ENCODE assay signal across 18 cellular contexts in the genomic region with DNA sequence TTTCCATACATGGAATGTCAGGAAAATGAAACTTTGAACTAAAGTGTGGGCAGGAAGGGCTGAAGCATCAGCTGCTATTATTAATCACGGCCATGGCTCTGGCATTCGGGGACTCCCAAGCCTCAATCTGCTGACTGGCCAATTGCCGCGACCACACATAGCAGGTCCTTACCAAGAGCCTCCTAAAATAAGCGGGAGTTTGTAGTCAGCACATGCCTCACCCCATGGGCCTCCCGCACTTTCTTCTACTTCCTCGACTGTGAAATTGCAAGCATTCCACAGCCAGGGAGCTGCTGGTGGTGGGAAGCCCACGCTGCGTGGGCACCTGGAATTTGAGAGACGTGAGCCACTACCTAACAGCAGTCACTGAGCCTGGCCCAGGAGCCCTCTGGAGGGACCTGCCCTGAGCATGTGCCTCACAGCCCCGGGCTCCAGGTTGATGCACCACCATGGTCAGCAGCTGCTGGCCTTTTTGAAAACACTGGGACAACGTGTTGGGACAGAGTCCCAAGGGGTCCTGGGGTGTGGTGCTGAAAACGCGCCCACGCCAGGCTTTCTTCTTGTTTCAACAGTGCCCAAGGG.
DNase-seq lines count a peak whose midpoint lies in the region; ATAC-seq, FAIRE-seq and TF ChIP-seq lines count a peak whose summit lies in the region.
"Had no signal": no experiment of that assay in that cellular context is flagged by ENCODE, and none has a peak within 500 bp of the region (broad histone marks: within the 10 kb centered on the region; RNA-seq: fewer than 3 reads in every experiment).

No MANE protein-coding gene starts in this region.

- FAIRE-seq in HepG2 (lab: Jason Lieb, UNC): no peak

- no peak for DNase-seq in HepG2 (ENCODE audit: low spot score)
- no peak for DNase-seq in right lobe of liver
- DNase-seq in epithelial cell of proximal tubule (ENCODE audit: low read depth): peak; percentile 68
- DNase-seq in activated CD4-positive, alpha-beta T cell treated with anti-CD3 and anti-CD28 coated beads, Interleukin-2, amount 10 ng/mL, durations not matched to agents 7 days and 5 days: no peak
- no peak for DNase-seq in NCI-H526 treated with DMSO at 0.1 percent for 48 hours (lab: John Stamatoyannopoulos, UW)
- no peak for DNase-seq in CD4-positive, alpha-beta memory T cell
- no peak for DNase-seq in retina
- DNase-seq: activated CD4-positive, alpha-beta T cell treated with anti-CD3 and anti-CD28 coated beads, Interleukin-2, amount 50 U/mL, for 48 hours; activated naive CD8-positive, alpha-beta T cell treated with anti-CD3 and anti-CD28 coated beads, Interleukin-2, amount 10 ng/mL, durations not matched to agents 7 days and 5 days; activated T-cell treated with anti-CD3 and anti-CD28 coated beads, Interleukin-2, amount 50 U/mL, for 1 hour; effector memory CD4-positive, alpha-beta T cell; left cardiac atrium; stimulated activated naive CD4-positive, alpha-beta T cell treated with Interleukin-2 at 50 U/mL for 16 hours; SW 1271; upper lobe of right lung had no signal

- H4K20me1 ChIP-seq in HepG2 (ENCODE audit: insufficient read depth, low read length): peaks cover 67% of the 10 kb centered on the region

- no peak overlapping the region for H3K9ac ChIP-seq in HepG2 (ENCODE audit: insufficient read depth, low read depth, low read length)

- TF ChIP-seq EP300 in HepG2 (IDR thresholded peaks at IDR 0.05; ENCODE audit: low read depth in 2 of 2, low read length in 2 of 2): no peak
- no peak for TF ChIP-seq EP300 in HepG2 (CRISPR knock-in tag; IDR thresholded peaks at IDR 0.05; ENCODE audit: borderline replicate concordance)

- ATAC-seq in HepG2 (no peak), right lobe of liver (no peak)
- ATAC-seq: HCT116, upper lobe of right lung had no signal

- POLR2A ChIA-PET in HepG2 (lab: Yijun Ruan, JAX): no interaction called here
- POLR2A ChIA-PET in activated CD4-positive, alpha-beta T cell treated with anti-CD3 and anti-CD28 coated beads, Interleukin-2, amount 10 ng/mL, durations not matched to agents 7 days and 5 days (lab: Charles Lee): no interaction called here
- POLR2A ChIA-PET in CD4-positive, alpha-beta memory T cell (lab: Charles Lee; ENCODE audit: partially characterized antibody): no interaction called here

- H3K4me1 ChIP-seq in HepG2 (ENCODE audit: insufficient read depth, low read length): no peaks in the 10 kb centered on the region
- H3K4me1 ChIP-seq in right lobe of liver: peaks cover 0 to 28% (median 4%) of the 10 kb centered on the region in 4 donors
- H3K4me1 ChIP-seq in CD4-positive, alpha-beta memory T cell (ENCODE audit: insufficient read depth, low read length): no peaks in the 10 kb centered on the region

- peaks cover 4% of the 10 kb centered on the region for H3K79me2 ChIP-seq in HepG2 (ENCODE audit: insufficient read depth, low read length)

- no peak for TF ChIP-seq CTCF in HepG2 (CRISPR knock-in tag; IDR thresholded peaks at IDR 0.05)
- no peak for TF ChIP-seq CTCF in right lobe of liver (IDR thresholded peaks at IDR 0.05)
- TF ChIP-seq CTCF in epithelial cell of proximal tubule (conservative IDR thresholded peaks at IDR 0.05; ENCODE audit: low read depth, low read length): no peak
- TF ChIP-seq CTCF in nephron (IDR thresholded peaks at IDR 0.05; ENCODE audit: unreplicated experiment in 3 of 3): no peak

- H3K27me3 Mint-ChIP-seq in nephron (ENCODE audit: low read depth): peaks cover 6% of the 10 kb centered on the region
- H3K27me3 Mint-ChIP-seq in activated CD4-positive, alpha-beta T cell treated with anti-CD3 and anti-CD28 coated beads, Interleukin-2, amount 10 ng/mL, durations not matched to agents 7 days and 5 days: no peaks in the 10 kb centered on the region
- no peaks in the 10 kb centered on the region for H3K27me3 Mint-ChIP-seq in CD4-positive, alpha-beta memory T cell
- H3K27me3 Mint-ChIP-seq: activated naive CD8-positive, alpha-beta T cell treated with anti-CD3 and anti-CD28 coated beads, Interleukin-2, amount 10 ng/mL, durations not matched to agents 7 days and 5 days had no signal

- peaks cover 52% of the 10 kb centered on the region for H3K4me1 Mint-ChIP-seq in nephron
- no peaks in the 10 kb centered on the region for H3K4me1 Mint-ChIP-seq in activated CD4-positive, alpha-beta T cell treated with anti-CD3 and anti-CD28 coated beads, Interleukin-2, amount 10 ng/mL, durations not matched to agents 7 days and 5 days
- no peaks in the 10 kb centered on the region for H3K4me1 Mint-ChIP-seq in CD4-positive, alpha-beta memory T cell
- H3K4me1 Mint-ChIP-seq: activated naive CD8-positive, alpha-beta T cell treated with anti-CD3 and anti-CD28 coated beads, Interleukin-2, amount 10 ng/mL, durations not matched to agents 7 days and 5 days had no signal

- H3K36me3 Mint-ChIP-seq in nephron (ENCODE audit: low read depth): peaks cover 38% of the 10 kb centered on the region
- no peaks in the 10 kb centered on the region for H3K36me3 Mint-ChIP-seq in activated CD4-positive, alpha-beta T cell treated with anti-CD3 and anti-CD28 coated beads, Interleukin-2, amount 10 ng/mL, durations not matched to agents 7 days and 5 days (ENCODE audit: low read depth)
- H3K36me3 Mint-ChIP-seq in CD4-positive, alpha-beta memory T cell: no peaks in the 10 kb centered on the region
- H3K36me3 Mint-ChIP-seq: activated naive CD8-positive, alpha-beta T cell treated with anti-CD3 and anti-CD28 coated beads, Interleukin-2, amount 10 ng/mL, durations not matched to agents 7 days and 5 days had no signal

- TF ChIP-seq POLR2A in HepG2 (IDR thresholded peaks at IDR 0.05; ENCODE audit: insufficient read depth in 1 of 2, low read depth in 2 of 2, low read length in 2 of 2) (no peak), right lobe of liver (IDR thresholded peaks at IDR 0.05) (no peak)

- H3K4me2 ChIP-seq in HepG2 (ENCODE audit: low read depth, low read length): no peak overlapping the region

- CTCF ChIA-PET in HepG2 (lab: Yijun Ruan, JAX; ENCODE audit: low intra/inter-chr PET ratio, low total read pairs): no interaction called here
- CTCF ChIA-PET in activated CD4-positive, alpha-beta T cell treated with anti-CD3 and anti-CD28 coated beads, Interleukin-2, amount 10 ng/mL, durations not matched to agents 7 days and 5 days (lab: Charles Lee): no interaction called here
- CTCF ChIA-PET in CD4-positive, alpha-beta memory T cell (lab: Charles Lee; ENCODE audit: partially characterized antibody): no interaction called here

- peaks cover 36 to 70% of the 10 kb centered on the region in 2 experiments for H3K36me3 ChIP-seq in HepG2 (replicated peaks in 1 of 2; ENCODE audit: control insufficient read depth in 1 of 2, insufficient read depth in 2 of 2, low read length in 2 of 2)
- peaks cover 2 to 30% (median 14%) of the 10 kb centered on the region in 4 donors for H3K36me3 ChIP-seq in right lobe of liver
- no peaks in the 10 kb centered on the region for H3K36me3 ChIP-seq in CD4-positive, alpha-beta memory T cell (ENCODE audit: insufficient read depth, low read length)

- intact Hi-C loops in HepG2 (cut with micrococcal nuclease; ENCODE audit: unreplicated experiment): no loop called here
- intact Hi-C loops in right lobe of liver (cut with DNase I): no loop called here
- intact Hi-C loops in CD4-positive, alpha-beta memory T cell (cut with micrococcal nuclease): no loop called here

- H3K4me3 Mint-ChIP-seq in nephron: peak overlapping the region in 1 of 3 experiments; percentile 10
- no peak overlapping the region for H3K4me3 Mint-ChIP-seq in activated CD4-positive, alpha-beta T cell treated with anti-CD3 and anti-CD28 coated beads, Interleukin-2, amount 10 ng/mL, durations not matched to agents 7 days and 5 days
- no peak overlapping the region for H3K4me3 Mint-ChIP-seq in CD4-positive, alpha-beta memory T cell
- H3K4me3 Mint-ChIP-seq: activated naive CD8-positive, alpha-beta T cell treated with anti-CD3 and anti-CD28 coated beads, Interleukin-2, amount 10 ng/mL, durations not matched to agents 7 days and 5 days had no signal

- no peak overlapping the region for H3K4me3 ChIP-seq in HepG2 (replicated peaks in 1 of 3; ENCODE audit: insufficient read depth in 1 of 3, low read depth in 2 of 3, low read length in 3 of 3)
- H3K4me3 ChIP-seq in right lobe of liver: no peak overlapping the region
- H3K4me3 ChIP-seq in epithelial cell of proximal tubule (ENCODE audit: low read depth, low read length): no peak overlapping the region
- H3K4me3 ChIP-seq in CD4-positive, alpha-beta memory T cell (ENCODE audit: low read length in 2 of 2): no peak overlapping the region
- H3K4me3 ChIP-seq: upper lobe of right lung had no signal

- H3K27me3 ChIP-seq in HepG2 (ENCODE audit: control insufficient read depth in 1 of 2, insufficient read depth in 2 of 2, low read length in 2 of 2): no peaks in the 10 kb centered on the region
- H3K27me3 ChIP-seq in right lobe of liver: no peaks in the 10 kb centered on the region
- no peaks in the 10 kb centered on the region for H3K27me3 ChIP-seq in CD4-positive, alpha-beta memory T cell (ENCODE audit: insufficient read depth, low read length)
- H3K27me3 ChIP-seq: upper lobe of right lung had no signal

- H3K27ac ChIP-seq in HepG2 (ENCODE audit: extremely low read length, insufficient read depth, low read length): no peak overlapping the region
- no peak overlapping the region for H3K27ac ChIP-seq in right lobe of liver
- no peak overlapping the region for H3K27ac ChIP-seq in CD4-positive, alpha-beta memory T cell (ENCODE audit: low read depth, low read length)
- H3K27ac ChIP-seq: C4-2B, upper lobe of right lung had no signal

- no TSS peak for BruUV-seq in HepG2 (replicated peaks; lab: Mats Ljungman, UMichigan)

- TF ChIP-seq RAD21 in HepG2 (CRISPR knock-in tag; IDR thresholded peaks at IDR 0.05): no peak

- no peaks in the 10 kb centered on the region for H3K9me3 Mint-ChIP-seq in nephron
- no peaks in the 10 kb centered on the region for H3K9me3 Mint-ChIP-seq in activated CD4-positive, alpha-beta T cell treated with anti-CD3 and anti-CD28 coated beads, Interleukin-2, amount 10 ng/mL, durations not matched to agents 7 days and 5 days
- H3K9me3 Mint-ChIP-seq in CD4-positive, alpha-beta memory T cell: peaks cover 0 to 6% (median 0%) of the 10 kb centered on the region in 8 donors
- H3K9me3 Mint-ChIP-seq: activated naive CD8-positive, alpha-beta T cell treated with anti-CD3 and anti-CD28 coated beads, Interleukin-2, amount 10 ng/mL, durations not matched to agents 7 days and 5 days had no signal

- WGBS in HepG2 (ENCODE audit: low lambda C conversion rate): 98% methylated on average over 14 of the region's 15 CpGs
- 88% methylated on average over 8 of the region's 15 CpGs for WGBS in right lobe of liver (ENCODE audit: insufficient coverage, low coverage, low lambda C conversion rate, missing lambda C conversion rate)

- in situ Hi-C loops in HepG2 (cut with HindIII; ENCODE audit: extremely low pct_ligation_motif_present, low pct_unique_long_range_greater_than_20kb): no loop called here

- H3K27ac Mint-ChIP-seq in nephron: peak overlapping the region; percentile 44 to 87 (median 60)
- H3K27ac Mint-ChIP-seq in activated CD4-positive, alpha-beta T cell treated with anti-CD3 and anti-CD28 coated beads, Interleukin-2, amount 10 ng/mL, durations not matched to agents 7 days and 5 days: no peak overlapping the region
- H3K27ac Mint-ChIP-seq in CD4-positive, alpha-beta memory T cell: no peak overlapping the region
- H3K27ac Mint-ChIP-seq: activated naive CD8-positive, alpha-beta T cell treated with anti-CD3 and anti-CD28 coated beads, Interleukin-2, amount 10 ng/mL, durations not matched to agents 7 days and 5 days had no signal

- no peaks in the 10 kb centered on the region for H3K9me3 ChIP-seq in HepG2 (ENCODE audit: low read length)
- no peaks in the 10 kb centered on the region for H3K9me3 ChIP-seq in right lobe of liver
- H3K9me3 ChIP-seq in CD4-positive, alpha-beta memory T cell (ENCODE audit: control insufficient read depth in 1 of 2, low read length in 2 of 2): no peaks in the 10 kb centered on the region
- H3K9me3 ChIP-seq: upper lobe of right lung had no signal

- no peak overlapping the region for H2AFZ ChIP-seq in HepG2 (ENCODE audit: low read length)

Comparison
In these comparisons a context has a peak if more than half of its experiments do, and no peak if none do; other contexts are left out.
1. H3K27ac Mint-ChIP-seq: peak in nephron (3 of 3); none in activated CD4-positive, alpha-beta T cell treated with anti-CD3 and anti-CD28 coated beads, Interleukin-2, amount 10 ng/mL, durations not matched to agents 7 days and 5 days (single experiment) and CD4-positive, alpha-beta memory T cell (0 of 7).